1 cellular context compared by ENCODE assay signal in the genomic region with DNA sequence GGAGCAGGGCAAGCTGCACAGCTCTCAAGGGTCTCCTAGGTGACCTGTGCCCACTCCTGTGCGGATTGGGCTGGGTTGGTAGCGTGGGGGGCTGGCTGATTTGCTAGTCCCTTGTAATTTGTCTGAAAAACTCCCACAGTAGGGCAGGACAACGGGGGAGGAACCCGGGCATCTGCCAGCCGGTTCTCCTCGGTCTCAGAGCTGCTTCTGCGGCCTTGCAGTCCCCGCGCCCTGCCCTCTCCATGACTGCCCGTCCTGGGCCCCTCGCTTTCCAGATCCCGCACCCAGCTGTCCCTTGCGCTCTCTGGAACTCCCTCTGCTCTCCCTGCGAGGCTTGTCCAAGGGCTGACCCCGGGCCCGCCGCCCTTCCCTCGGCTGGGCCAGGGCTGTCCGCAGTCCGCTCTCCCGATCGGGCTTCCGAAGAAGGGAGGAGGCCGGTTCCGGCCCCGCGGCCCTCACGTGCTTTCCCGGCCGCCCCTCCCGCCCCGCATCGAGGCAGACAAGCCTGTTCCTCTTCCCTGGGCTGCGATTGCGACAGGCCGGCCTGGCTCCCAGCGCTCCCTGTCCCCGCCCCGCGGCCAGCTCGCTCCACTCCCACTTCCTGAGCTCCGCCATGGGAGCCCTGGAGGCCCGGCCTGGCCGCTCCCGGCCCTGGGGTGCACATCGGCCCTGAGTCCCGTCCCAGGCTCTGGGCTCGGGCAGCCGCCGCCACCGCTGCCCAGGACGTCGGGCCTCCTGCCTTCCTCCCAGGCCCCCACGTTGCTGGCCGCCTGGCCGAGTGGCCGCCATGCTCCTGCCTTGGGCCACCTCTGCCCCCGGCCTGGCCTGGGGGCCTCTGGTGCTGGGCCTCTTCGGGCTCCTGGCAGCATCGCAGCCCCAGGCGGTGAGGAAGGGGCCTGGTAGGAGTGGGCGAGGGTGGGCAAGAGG.
TF ChIP-seq lines count a peak whose summit lies in the region.

LTBR (plus strand) TSS at position 591 of the 927 bp plus-strand sequence; CDS start at position 788, 197 bp downstream.

TF ChIP-seq in HepG2, 621 proteins besides CTCF, POLR2A, EP300 and RAD21 (continued from another document and continues in another):
- TF ChIP-seq, protein P1, sequence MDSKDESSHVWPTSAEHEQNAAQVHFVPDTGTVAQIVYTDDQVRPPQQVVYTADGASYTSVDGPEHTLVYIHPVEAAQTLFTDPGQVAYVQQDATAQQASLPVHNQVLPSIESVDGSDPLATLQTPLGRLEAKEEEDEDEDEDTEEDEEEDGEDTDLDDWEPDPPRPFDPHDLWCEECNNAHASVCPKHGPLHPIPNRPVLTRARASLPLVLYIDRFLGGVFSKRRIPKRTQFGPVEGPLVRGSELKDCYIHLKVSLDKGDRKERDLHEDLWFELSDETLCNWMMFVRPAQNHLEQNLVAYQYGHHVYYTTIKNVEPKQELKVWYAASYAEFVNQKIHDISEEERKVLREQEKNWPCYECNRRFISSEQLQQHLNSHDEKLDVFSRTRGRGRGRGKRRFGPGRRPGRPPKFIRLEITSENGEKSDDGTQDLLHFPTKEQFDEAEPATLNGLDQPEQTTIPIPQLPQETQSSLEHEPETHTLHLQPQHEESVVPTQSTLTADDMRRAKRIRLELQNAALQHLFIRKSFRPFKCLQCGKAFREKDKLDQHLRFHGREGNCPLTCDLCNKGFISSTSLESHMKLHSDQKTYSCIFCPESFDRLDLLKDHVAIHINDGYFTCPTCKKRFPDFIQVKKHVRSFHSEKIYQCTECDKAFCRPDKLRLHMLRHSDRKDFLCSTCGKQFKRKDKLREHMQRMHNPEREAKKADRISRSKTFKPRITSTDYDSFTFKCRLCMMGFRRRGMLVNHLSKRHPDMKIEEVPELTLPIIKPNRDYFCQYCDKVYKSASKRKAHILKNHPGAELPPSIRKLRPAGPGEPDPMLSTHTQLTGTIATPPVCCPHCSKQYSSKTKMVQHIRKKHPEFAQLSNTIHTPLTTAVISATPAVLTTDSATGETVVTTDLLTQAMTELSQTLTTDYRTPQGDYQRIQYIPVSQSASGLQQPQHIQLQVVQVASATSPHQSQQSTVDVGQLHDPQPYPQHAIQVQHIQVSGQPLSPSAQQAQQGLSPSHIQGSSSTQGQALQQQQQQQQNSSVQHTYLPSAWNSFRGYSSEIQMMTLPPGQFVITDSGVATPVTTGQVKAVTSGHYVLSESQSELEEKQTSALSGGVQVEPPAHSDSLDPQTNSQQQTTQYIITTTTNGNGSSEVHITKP (CRISPR knock-in tag; IDR thresholded peaks at IDR 0.05; ENCODE audit: low read depth): peak; percentile 58; the same call in 1 of the 2 replicates
- TF ChIP-seq FOSL1 (CRISPR knock-in tag; IDR thresholded peaks at IDR 0.05; ENCODE audit: borderline replicate concordance): no peak
- TF ChIP-seq HNRNPUL1 (IDR thresholded peaks at IDR 0.05; ENCODE audit: low read depth, low read length): no peak
- TF ChIP-seq, protein P2, sequence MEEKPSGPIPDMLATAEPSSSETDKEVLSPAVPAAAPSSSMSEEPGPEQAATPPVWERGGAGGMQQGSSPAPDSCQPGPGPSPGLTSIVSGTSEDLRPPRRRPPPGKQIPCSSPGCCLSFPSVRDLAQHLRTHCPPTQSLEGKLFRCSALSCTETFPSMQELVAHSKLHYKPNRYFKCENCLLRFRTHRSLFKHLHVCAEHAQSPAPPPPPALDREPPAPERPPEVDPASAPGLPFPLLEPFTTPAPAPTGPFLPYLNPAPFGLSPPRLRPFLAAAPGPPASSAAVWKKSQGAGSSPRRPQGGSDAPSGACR (CRISPR knock-in tag; IDR thresholded peaks at IDR 0.05): peak; percentile 97
- 0 out of 2 replicates have a peak, but pooled peaks have one; percentile 18 for TF ChIP-seq MAF1 (CRISPR knock-in tag; IDR thresholded peaks at IDR 0.05; ENCODE audit: borderline replicate concordance)
- TF ChIP-seq RNF219 (CRISPR knock-in tag; IDR thresholded peaks at IDR 0.05): peak; percentile 92
- 0 out of 2 replicates have a peak, but pooled peaks have one; percentile 64 for TF ChIP-seq ZBTB10 (CRISPR knock-in tag; IDR thresholded peaks at IDR 0.05; ENCODE audit: borderline replicate concordance)
- TF ChIP-seq SETDB1 (CRISPR knock-in tag; IDR thresholded peaks at IDR 0.05; ENCODE audit: borderline replicate concordance): peak; percentile 49; the same call in 1 of the 2 replicates
- peak; percentile 92; the same call in 1 of the 2 replicates for TF ChIP-seq TFDP1 (CRISPR knock-in tag; IDR thresholded peaks at IDR 0.05; ENCODE audit: borderline replicate concordance)
- no peak for TF ChIP-seq ZNF550 (CRISPR knock-in tag; IDR thresholded peaks at IDR 0.05; ENCODE audit: borderline replicate concordance)
- TF ChIP-seq KMT2A (CRISPR knock-in tag; IDR thresholded peaks at IDR 0.05): peak; percentile 68
- TF ChIP-seq ZNF724P (CRISPR knock-in tag; IDR thresholded peaks at IDR 0.05; ENCODE audit: borderline replicate concordance): peak; percentile 66; the same call in 1 of the 2 replicates
- no peak for TF ChIP-seq RBAK (CRISPR knock-in tag; IDR thresholded peaks at IDR 0.05)
- TF ChIP-seq, protein P3, sequence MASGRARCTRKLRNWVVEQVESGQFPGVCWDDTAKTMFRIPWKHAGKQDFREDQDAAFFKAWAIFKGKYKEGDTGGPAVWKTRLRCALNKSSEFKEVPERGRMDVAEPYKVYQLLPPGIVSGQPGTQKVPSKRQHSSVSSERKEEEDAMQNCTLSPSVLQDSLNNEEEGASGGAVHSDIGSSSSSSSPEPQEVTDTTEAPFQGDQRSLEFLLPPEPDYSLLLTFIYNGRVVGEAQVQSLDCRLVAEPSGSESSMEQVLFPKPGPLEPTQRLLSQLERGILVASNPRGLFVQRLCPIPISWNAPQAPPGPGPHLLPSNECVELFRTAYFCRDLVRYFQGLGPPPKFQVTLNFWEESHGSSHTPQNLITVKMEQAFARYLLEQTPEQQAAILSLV (CRISPR knock-in tag; IDR thresholded peaks at IDR 0.05; ENCODE audit: borderline replicate concordance): 0 out of 2 replicates have a peak, but pooled peaks have one; percentile 75
- TF ChIP-seq PHF5A (CRISPR knock-in tag; IDR thresholded peaks at IDR 0.05; ENCODE audit: low read depth, unreplicated experiment): no peak
- no peak for TF ChIP-seq CEBPZ (IDR thresholded peaks at IDR 0.05; ENCODE audit: low read length)
- no peak for TF ChIP-seq FOXK2 (IDR thresholded peaks at IDR 0.05)
- TF ChIP-seq ZFP1 (CRISPR knock-in tag; IDR thresholded peaks at IDR 0.05): 0 out of 2 replicates have a peak, but pooled peaks have one; percentile 74
- TF ChIP-seq ZNF44 (CRISPR knock-in tag; IDR thresholded peaks at IDR 0.05): peak; percentile 81
- TF ChIP-seq, protein P4, sequence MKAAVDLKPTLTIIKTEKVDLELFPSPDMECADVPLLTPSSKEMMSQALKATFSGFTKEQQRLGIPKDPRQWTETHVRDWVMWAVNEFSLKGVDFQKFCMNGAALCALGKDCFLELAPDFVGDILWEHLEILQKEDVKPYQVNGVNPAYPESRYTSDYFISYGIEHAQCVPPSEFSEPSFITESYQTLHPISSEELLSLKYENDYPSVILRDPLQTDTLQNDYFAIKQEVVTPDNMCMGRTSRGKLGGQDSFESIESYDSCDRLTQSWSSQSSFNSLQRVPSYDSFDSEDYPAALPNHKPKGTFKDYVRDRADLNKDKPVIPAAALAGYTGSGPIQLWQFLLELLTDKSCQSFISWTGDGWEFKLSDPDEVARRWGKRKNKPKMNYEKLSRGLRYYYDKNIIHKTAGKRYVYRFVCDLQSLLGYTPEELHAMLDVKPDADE (CRISPR knock-in tag; IDR thresholded peaks at IDR 0.05): no peak
- peak; percentile 93 for TF ChIP-seq THAP8 (CRISPR knock-in tag; IDR thresholded peaks at IDR 0.05; ENCODE audit: borderline replicate concordance)
- TF ChIP-seq ZNF777 (CRISPR knock-in tag; IDR thresholded peaks at IDR 0.05): peak; percentile 34; the same call in 1 of the 2 replicates
- peak; percentile 96; the same call in 1 of the 2 replicates for TF ChIP-seq ZFP82 (CRISPR knock-in tag; IDR thresholded peaks at IDR 0.05; ENCODE audit: borderline replicate concordance)
- TF ChIP-seq ARNT (IDR thresholded peaks at IDR 0.05): no peak
- TF ChIP-seq KLF13 (CRISPR knock-in tag; IDR thresholded peaks at IDR 0.05): no peak
- no peak for TF ChIP-seq ADNP (CRISPR knock-in tag; IDR thresholded peaks at IDR 0.05)
- TF ChIP-seq LCORL (IDR thresholded peaks at IDR 0.05): no peak
- peak; percentile 98 for TF ChIP-seq LCORL (CRISPR knock-in tag; IDR thresholded peaks at IDR 0.05)
- 0 out of 2 replicates have a peak, but pooled peaks have one; percentile 17 for TF ChIP-seq ZNF329 (CRISPR knock-in tag; IDR thresholded peaks at IDR 0.05; ENCODE audit: low read depth)
- TF ChIP-seq, protein P5, sequence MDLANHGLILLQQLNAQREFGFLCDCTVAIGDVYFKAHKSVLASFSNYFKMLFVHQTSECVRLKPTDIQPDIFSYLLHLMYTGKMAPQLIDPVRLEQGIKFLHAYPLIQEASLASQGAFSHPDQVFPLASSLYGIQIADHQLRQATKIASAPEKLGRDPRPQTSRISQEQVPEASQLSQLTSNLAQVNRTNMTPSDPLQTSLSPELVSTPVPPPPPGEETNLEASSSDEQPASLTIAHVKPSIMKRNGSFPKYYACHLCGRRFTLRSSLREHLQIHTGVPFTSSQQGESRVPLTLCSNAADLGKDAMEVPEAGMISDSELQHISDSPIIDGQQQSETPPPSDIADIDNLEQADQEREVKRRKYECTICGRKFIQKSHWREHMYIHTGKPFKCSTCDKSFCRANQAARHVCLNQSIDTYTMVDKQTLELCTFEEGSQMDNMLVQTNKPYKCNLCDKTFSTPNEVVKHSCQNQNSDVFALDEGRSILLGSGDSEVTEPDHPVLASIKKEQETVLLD (CRISPR knock-in tag; IDR thresholded peaks at IDR 0.05; ENCODE audit: low read depth): peak; percentile 50; the same call in 1 of the 2 replicates
